Comparison of ENCODE assay signal across 23 cellular contexts in genomic region chr19:29574518-29574917, GRCh38. TPM values are rescaled to one million over a fixed set of nuclear protein-coding genes. Genes with fewer than 3 reads are reported as not detected.
A peak's percentile ranks its signal among the peaks of the same experiment; 100 is the strongest.
DNase-seq lines count a peak whose midpoint lies in the region; ATAC-seq and TF ChIP-seq lines count a peak whose summit lies in the region.
"Had no signal": no experiment of that assay in that cellular context is flagged by ENCODE, and none has a peak within 500 bp of the region (broad histone marks: within the 10 kb centered on the region; RNA-seq: fewer than 3 reads in every experiment).

No MANE protein-coding gene starts in this region.

- H3K27ac Mint-ChIP-seq in activated naive CD4-positive, alpha-beta T cell treated with anti-CD3 and anti-CD28 coated beads, Interleukin-2, amount 50 U/mL, for 72 hours = no peak overlapping the region
- H3K27ac Mint-ChIP-seq: IgD-negative memory B cell had no signal

- CTCF ChIA-PET in HEK293T (lab: Yijun Ruan, JAX) = no interaction called here

- no peak for ATAC-seq in activated naive CD4-positive, alpha-beta T cell treated with anti-CD3 and anti-CD28 coated beads, Interleukin-2, amount 50 U/mL, for 72 hours
- ATAC-seq in esophagus mucosa = no peak
- ATAC-seq: HCT116, HepG2 had no signal

- DNase-seq in activated CD8-positive, alpha-beta memory T cell treated with anti-CD3 and anti-CD28 coated beads for 24 hours = peak; percentile 21
- no peak for DNase-seq in activated CD8-positive, alpha-beta memory T cell treated with anti-CD3 and anti-CD28 coated beads, Interleukin-2, amount 50 U/mL, for 4 hours
- DNase-seq in D341Med (ENCODE audit: low spot score) (peak; percentile 72), HEK293T (ENCODE audit: extremely low spot score) (no peak)
- peak; percentile 10 for DNase-seq in stimulated activated CD8-positive, alpha-beta memory T cell treated with anti-CD3 and anti-CD28 coated beads, Interleukin-4, amount 100 ng/mL, for 48 hours
- no peak for DNase-seq in activated naive CD4-positive, alpha-beta T cell treated with anti-CD3 and anti-CD28 coated beads, Interleukin-2, amount 50 U/mL, for 72 hours (ENCODE audit: low spot score in 2 of 2)
- DNase-seq: ACHN; BE2C; C1 segment of cervical spinal cord; CD4-positive, CD25-positive, alpha-beta regulatory T cell; CD8-positive, alpha-beta memory T cell; COR-L47; DMS153; DMS79; GDM1; GOT3; H7 had no signal

- no peaks in the 10 kb centered on the region for H3K36me3 Mint-ChIP-seq in activated naive CD4-positive, alpha-beta T cell treated with anti-CD3 and anti-CD28 coated beads, Interleukin-2, amount 50 U/mL, for 72 hours
- H3K36me3 Mint-ChIP-seq: CD4-positive, CD25-positive, alpha-beta regulatory T cell; CD8-positive, alpha-beta memory T cell; IgD-negative memory B cell had no signal

- no peaks in the 10 kb centered on the region for H3K9me3 Mint-ChIP-seq in activated naive CD4-positive, alpha-beta T cell treated with anti-CD3 and anti-CD28 coated beads, Interleukin-2, amount 50 U/mL, for 72 hours
- H3K9me3 Mint-ChIP-seq: CD4-positive, CD25-positive, alpha-beta regulatory T cell; CD8-positive, alpha-beta memory T cell had no signal

- POLR2A ChIA-PET in HEK293T (lab: Yijun Ruan, JAX) = interaction anchor here (0.9 kb wide), 1 partner anchor 31 kb away, joined by 3 read pairs; the partner anchor contains the start of gene POP4

TF ChIP-seq in HEK293T, 16 proteins besides CTCF, POLR2A, EP300 and RAD21:
- 0 out of 2 replicates have a peak, but pooled peaks have one; percentile 20 for TF ChIP-seq PKNOX1 (IDR thresholded peaks at IDR 0.05)
- TF ChIP-seq ELF4 (IDR thresholded peaks at IDR 0.05) = no peak
- TF ChIP-seq HDGF (IDR thresholded peaks at IDR 0.05; ENCODE audit: borderline replicate concordance) = no peak

RNA-seq across cellular contexts. Expression of gene POP4, which starts 31.6 kb away (rescaled TPM):
- total RNA-seq in activated naive CD4-positive, alpha-beta T cell treated with anti-CD3 and anti-CD28 coated beads, Interleukin-2, amount 50 U/mL, for 72 hours = 10 to 100 TPM; 83.7 to 90.7 TPM
- total RNA-seq in esophagus mucosa = 49.3 TPM

RNA-seq across cellular contexts. Expression of gene VSTM2B, which starts 48.7 kb away (rescaled TPM):
- under 1 TPM in 1 of 2 donors, not detected in 1; 0.27 TPM for total RNA-seq in activated naive CD4-positive, alpha-beta T cell treated with anti-CD3 and anti-CD28 coated beads, Interleukin-2, amount 50 U/mL, for 72 hours
- not detected for total RNA-seq in esophagus mucosa
- total RNA-seq: A172; CD4-positive, CD25-positive, alpha-beta regulatory T cell; CD8-positive, alpha-beta memory T cell; Daoy; HepG2 had no signal

Comparison
In these comparisons a context has a peak if more than half of its experiments do, and no peak if none do; other contexts are left out.
1. DNase-seq: peak in activated CD8-positive, alpha-beta memory T cell treated with anti-CD3 and anti-CD28 coated beads for 24 hours (single experiment), D341Med (single experiment) and stimulated activated CD8-positive, alpha-beta memory T cell treated with anti-CD3 and anti-CD28 coated beads, Interleukin-4, amount 100 ng/mL, for 48 hours (single experiment); none in activated CD8-positive, alpha-beta memory T cell treated with anti-CD3 and anti-CD28 coated beads, Interleukin-2, amount 50 U/mL, for 4 hours (single experiment), HEK293T (single experiment) and activated naive CD4-positive, alpha-beta T cell treated with anti-CD3 and anti-CD28 coated beads, Interleukin-2, amount 50 U/mL, for 72 hours (0 of 2).